Comparison of ENCODE assay signal across 15 cellular contexts in genomic region chr22:45709866-45710265, GRCh38. TPM values are rescaled to one million over a fixed set of nuclear protein-coding genes. Genes with fewer than 3 reads are reported as not detected.
A peak's percentile ranks its signal among the peaks of the same experiment; 100 is the strongest.
DNase-seq lines count a peak whose midpoint lies in the region; ATAC-seq and TF ChIP-seq lines count a peak whose summit lies in the region.
"Had no signal": no experiment of that assay in that cellular context is flagged by ENCODE, and none has a peak within 500 bp of the region (broad histone marks: within the 10 kb centered on the region; RNA-seq: fewer than 3 reads in every experiment).

No MANE protein-coding gene starts in this region.

- peaks cover 20% of the 10 kb centered on the region for H3F3A ChIP-seq in smooth muscle cell (ENCODE audit: low read depth)

- H3K9ac ChIP-seq in smooth muscle cell (ENCODE audit: low read depth), result peak overlapping the region; percentile 61

- H3K36me3 ChIP-seq in SJSA1, result peaks cover 77% of the 10 kb centered on the region
- H3K36me3 ChIP-seq in smooth muscle cell (ENCODE audit: low read depth), result peaks cover under 1% of the 10 kb centered on the region

- H3K27ac ChIP-seq in SJSA1 (peak overlapping the region; percentile 73), smooth muscle cell (ENCODE audit: low read depth) (peak overlapping the region; percentile 93)
- H3K27ac ChIP-seq: esophagus squamous epithelium had no signal

- no peak overlapping the region for H2AFZ ChIP-seq in smooth muscle cell (ENCODE audit: low read depth)

- H3K4me1 ChIP-seq in SJSA1 (replicated peaks) (peaks cover 30% of the 10 kb centered on the region), smooth muscle cell (ENCODE audit: low read depth) (peaks cover 7% of the 10 kb centered on the region)

- WGBS in smooth muscle cell (ENCODE audit: low lambda C conversion rate), result 30% methylated on average over 2 of the region's 2 CpGs

- POLR2A ChIA-PET in HEK293T (lab: Yijun Ruan, JAX), result interaction anchor here (0.9 kb wide), 1 partner anchor 10 kb away, joined by 3 read pairs; no protein-coding TSS in a partner anchor

- H4K20me1 ChIP-seq in smooth muscle cell (ENCODE audit: low read depth), result peaks cover 90% of the 10 kb centered on the region

- DNase-seq in activated naive CD4-positive, alpha-beta T cell treated with anti-CD3 and anti-CD28 coated beads, Interleukin-2, amount 50 U/mL, for 72 hours (ENCODE audit: low spot score in 2 of 2), result no peak
- no peak for DNase-seq in activated naive CD4-positive, alpha-beta T cell (lab: John Stamatoyannopoulos, UW)
- peak; percentile 55 to 80 for DNase-seq in SJSA1 (ENCODE audit: low read depth in 1 of 2, low spot score in 2 of 2)
- peak; percentile 35 for DNase-seq in fibroblast of the aortic adventitia (ENCODE audit: low read depth)
- DNase-seq in smooth muscle cell (lab: John Stamatoyannopoulos, UW; ENCODE audit: unreplicated experiment), result no peak
- no peak for DNase-seq in HEK293T (ENCODE audit: extremely low spot score)
- DNase-seq in posterior vena cava (ENCODE audit: low spot score), result no peak
- no peak for DNase-seq in sciatic nerve (ENCODE audit: low spot score)
- DNase-seq: esophagus squamous epithelium; KBM-7; left cardiac atrium; stimulated activated CD4-positive, alpha-beta T cell treated with anti-CD3 and anti-CD28 coated beads, Interleukin-4, amount 100 ng/mL, for 24 hours; substantia nigra; T-helper 9 cell had no signal

- H3K79me2 ChIP-seq in smooth muscle cell (ENCODE audit: low read depth), result peaks cover 75% of the 10 kb centered on the region

- H3K36me3 Mint-ChIP-seq in activated naive CD4-positive, alpha-beta T cell treated with anti-CD3 and anti-CD28 coated beads, Interleukin-2, amount 50 U/mL, for 72 hours, result peaks cover 14% of the 10 kb centered on the region in 2 donors

- intact Hi-C loops in posterior vena cava (cut with DNase I) (no loop called here), sciatic nerve (cut with DNase I) (no loop called here)

- TF ChIP-seq CTCF in fibroblast of the aortic adventitia (IDR thresholded peaks at IDR 0.05; ENCODE audit: insufficient read depth, low read length) (no peak), smooth muscle cell (IDR thresholded peaks at IDR 0.05; ENCODE audit: borderline replicate concordance, insufficient read depth, poor library complexity, severe bottlenecking) (no peak)

- peak in 1 of 2 donors; percentile 86 for ATAC-seq in activated naive CD4-positive, alpha-beta T cell treated with anti-CD3 and anti-CD28 coated beads, Interleukin-2, amount 50 U/mL, for 72 hours
- no peak for ATAC-seq in sciatic nerve

- CTCF ChIA-PET in HEK293T (lab: Yijun Ruan, JAX), result no interaction called here

- H3K27ac Mint-ChIP-seq in activated naive CD4-positive, alpha-beta T cell treated with anti-CD3 and anti-CD28 coated beads, Interleukin-2, amount 50 U/mL, for 72 hours, result peak overlapping the region; percentile 1 to 62

- H3K4me2 ChIP-seq in smooth muscle cell, result peak overlapping the region; percentile 38

- H3K4me3 ChIP-seq in SJSA1 (no peak overlapping the region), fibroblast of the aortic adventitia (ENCODE audit: low read depth, low read length) (no peak overlapping the region), smooth muscle cell (no peak overlapping the region)
- H3K4me3 ChIP-seq: esophagus squamous epithelium, HAP-1 had no signal

- H3K9me3 ChIP-seq in SJSA1 (replicated peaks) (no peaks in the 10 kb centered on the region), smooth muscle cell (replicated peaks; ENCODE audit: low read depth) (no peaks in the 10 kb centered on the region)
- H3K9me3 ChIP-seq: esophagus squamous epithelium, HAP-1 had no signal

- no peaks in the 10 kb centered on the region for H3K9me3 Mint-ChIP-seq in activated naive CD4-positive, alpha-beta T cell treated with anti-CD3 and anti-CD28 coated beads, Interleukin-2, amount 50 U/mL, for 72 hours

- H3K27me3 ChIP-seq in SJSA1 (replicated peaks) (no peaks in the 10 kb centered on the region), smooth muscle cell (ENCODE audit: low read depth) (no peaks in the 10 kb centered on the region)
- H3K27me3 ChIP-seq: esophagus squamous epithelium had no signal

TF ChIP-seq in HEK293T, 16 proteins besides CTCF, POLR2A, EP300 and RAD21:
- TF ChIP-seq LEF1 (IDR thresholded peaks at IDR 0.05; ENCODE audit: borderline replicate concordance) (no peak), HDGF (IDR thresholded peaks at IDR 0.05; ENCODE audit: borderline replicate concordance) (no peak), SP1 (IDR thresholded peaks at IDR 0.05) (no peak), ARNT (IDR thresholded peaks at IDR 0.05) (no peak), L3MBTL2 (conservative IDR thresholded peaks at IDR 0.05) (no peak), FOXM1 (IDR thresholded peaks at IDR 0.05; ENCODE audit: borderline replicate concordance) (no peak), NFRKB (IDR thresholded peaks at IDR 0.05) (no peak), CTBP1 (IDR thresholded peaks at IDR 0.05; ENCODE audit: borderline replicate concordance) (no peak), FOXA1 (IDR thresholded peaks at IDR 0.05) (no peak), BHLHE40 (IDR thresholded peaks at IDR 0.05; ENCODE audit: borderline replicate concordance) (no peak), ZNF384 (IDR thresholded peaks at IDR 0.05) (no peak), SUZ12 (IDR thresholded peaks at IDR 0.05) (no peak), TARDBP (IDR thresholded peaks at IDR 0.05) (no peak)

RNA-seq across cellular contexts. Expression of gene ATXN10, which starts 38.2 kb away (rescaled TPM):
- total RNA-seq in activated naive CD4-positive, alpha-beta T cell treated with anti-CD3 and anti-CD28 coated beads, Interleukin-2, amount 50 U/mL, for 72 hours, result 10 to 100 TPM; 60.1 to 90.7 TPM
- total RNA-seq in SJSA1 (2014; rRNA removed; shearing (Covaris generic)), result 192 and 302 TPM in 2 replicates
- total RNA-seq in fibroblast of the aortic adventitia (ENCODE audit: low replicate concordance) (130 and 261 TPM in 2 replicates), smooth muscle cell (117 and 140 TPM in 2 replicates), posterior vena cava (100 to 1,000 TPM; 108 to 117 TPM), sciatic nerve (130 TPM)
- 131 and 164 TPM in 2 replicates for polyA plus RNA-seq in smooth muscle cell

Comparison
In these comparisons a context has a peak if more than half of its experiments do, and no peak if none do; other contexts are left out.
1. DNase-seq: peak in SJSA1 (2 of 2) and fibroblast of the aortic adventitia (single experiment); none in activated naive CD4-positive, alpha-beta T cell treated with anti-CD3 and anti-CD28 coated beads, Interleukin-2, amount 50 U/mL, for 72 hours (0 of 2), activated naive CD4-positive, alpha-beta T cell (0 of 4), smooth muscle cell (single experiment), HEK293T (single experiment), posterior vena cava (single experiment) and sciatic nerve (single experiment).